ENCODE assay signal across 15 cellular contexts in genomic region chr3:3734881-3735280, GRCh38.
DNase-seq lines count a peak whose midpoint lies in the region; TF ChIP-seq lines count a peak whose summit lies in the region.
"Had no signal": no experiment of that assay in that cellular context is flagged by ENCODE, and none has a peak within 500 bp of the region (broad histone marks: within the 10 kb centered on the region; RNA-seq: fewer than 3 reads in every experiment).

No MANE protein-coding gene starts in this region.

- no peak for TF ChIP-seq POLR2A in thyroid gland (IDR thresholded peaks at IDR 0.05)
- no peak for TF ChIP-seq POLR2A in esophagus squamous epithelium (IDR thresholded peaks at IDR 0.05)

- DNase-seq in NCI-H2107 treated with DMSO at 0.1 percent for 48 hours (lab: John Stamatoyannopoulos, UW; ENCODE audit: unreplicated experiment) (peak; percentile 2), NCI-H2107 (lab: John Stamatoyannopoulos, UW) (no peak), DMS153 treated with DMSO at 0.1 percent for 48 hours (lab: John Stamatoyannopoulos, UW; ENCODE audit: unreplicated experiment) (peak; percentile 1), NCI-H524 (lab: John Stamatoyannopoulos, UW) (peak; percentile 66 to 86), thyroid gland (peak; percentile 83 to 89), esophagus squamous epithelium (lab: John Stamatoyannopoulos, UW) (no peak), NCI-H1930 (lab: John Stamatoyannopoulos, UW) (no peak)
- DNase-seq: ACHN; CD4-positive, CD25-positive, alpha-beta regulatory T cell; DND-41; GDM1; HFFc6 had no signal

- no peaks in the 10 kb centered on the region for H3K27me3 ChIP-seq in thyroid gland
- H3K27me3 ChIP-seq in esophagus squamous epithelium = no peaks in the 10 kb centered on the region
- H3K27me3 ChIP-seq: BLaER1 treated with 17β-estradiol and CSF1 and Interleukin-3, amounts not matched to agents 10 nM and 100 nM had no signal

- H3K36me3 ChIP-seq in thyroid gland = no peaks in the 10 kb centered on the region
- H3K36me3 ChIP-seq in esophagus squamous epithelium = no peaks in the 10 kb centered on the region
- H3K36me3 ChIP-seq: BLaER1 treated with 17β-estradiol and CSF1 and Interleukin-3, amounts not matched to agents 10 nM and 100 nM; HAP-1 had no signal

- no peaks in the 10 kb centered on the region for H3K4me1 ChIP-seq in thyroid gland
- H3K4me1 ChIP-seq in esophagus squamous epithelium = no peaks in the 10 kb centered on the region
- H3K4me1 ChIP-seq: BLaER1 treated with 17β-estradiol and CSF1 and Interleukin-3, amounts not matched to agents 10 nM and 100 nM; HAP-1 had no signal

- H3K4me3 ChIP-seq in thyroid gland (replicated peaks in 1 of 3) (no peak overlapping the region), esophagus squamous epithelium (no peak overlapping the region)
- H3K4me3 ChIP-seq: BLaER1 treated with 17β-estradiol and CSF1 and Interleukin-3, amounts not matched to agents 10 nM and 100 nM; HAP-1; K562 had no signal

- H3K27ac ChIP-seq in thyroid gland (no peak overlapping the region), esophagus squamous epithelium (no peak overlapping the region)
- H3K27ac ChIP-seq: BLaER1 treated with 17β-estradiol and CSF1 and Interleukin-3, amounts not matched to agents 10 nM and 100 nM had no signal

- H3K9me3 ChIP-seq in thyroid gland = no peaks in the 10 kb centered on the region
- no peaks in the 10 kb centered on the region for H3K9me3 ChIP-seq in esophagus squamous epithelium
- H3K9me3 ChIP-seq: BLaER1 treated with 17β-estradiol and CSF1 and Interleukin-3, amounts not matched to agents 10 nM and 100 nM; HAP-1 had no signal

- 39 to 60% methylated on average over 6 of the region's 6 CpGs for WGBS in thyroid gland, 2 donors
- 90 to 96% methylated on average over 6 of the region's 6 CpGs for WGBS in esophagus squamous epithelium, 2 donors

- intact Hi-C loops in thyroid gland (cut with DNase I) (no loop called here), esophagus squamous epithelium (cut with DNase I) (no loop called here)

- TF ChIP-seq CTCF in thyroid gland (IDR thresholded peaks at IDR 0.05) = no peak
- no peak for TF ChIP-seq CTCF in esophagus squamous epithelium (IDR thresholded peaks at IDR 0.05)

Comparison
In these comparisons a context has a peak if more than half of its experiments do, and no peak if none do; other contexts are left out.
1. DNase-seq: peak in NCI-H2107 treated with DMSO at 0.1 percent for 48 hours (single experiment), DMS153 treated with DMSO at 0.1 percent for 48 hours (single experiment), NCI-H524 (2 of 2) and thyroid gland (2 of 2); none in NCI-H2107 (single experiment), esophagus squamous epithelium (single experiment) and NCI-H1930 (0 of 2).